Comparison of ENCODE assay signal across 11 cellular contexts in genomic region chr4:123325241-123325681, GRCh38.
DNase-seq lines count a peak whose midpoint lies in the region; ATAC-seq and TF ChIP-seq lines count a peak whose summit lies in the region.
"Had no signal": no experiment of that assay in that cellular context is flagged by ENCODE, and none has a peak within 500 bp of the region (broad histone marks: within the 10 kb centered on the region; RNA-seq: fewer than 3 reads in every experiment).

No MANE protein-coding gene starts in this region.

- intact Hi-C loops in CD14-positive monocyte (cut with micrococcal nuclease), result no loop called here

- TF ChIP-seq CTCF in CD14-positive monocyte (IDR thresholded peaks at IDR 0.05) (no peak), OCI-LY3 (IDR thresholded peaks at IDR 0.05; ENCODE audit: low read depth, low read length) (no peak)

- H3K27ac Mint-ChIP-seq in CD14-positive monocyte, result peak overlapping the region in 6 of 7 donors; percentile 50 to 73 (median 58)

- peaks cover 2 to 12% (median 11%) of the 10 kb centered on the region in 7 donors for H3K9me3 Mint-ChIP-seq in CD14-positive monocyte

- H3K4me1 ChIP-seq in OCI-LY3 (ENCODE audit: low read length), result peaks cover 19% of the 10 kb centered on the region

- H3K4me3 ChIP-seq in OCI-LY3 (ENCODE audit: low read length), result peak overlapping the region; percentile 54

- H3K4me1 Mint-ChIP-seq in CD14-positive monocyte, result peaks cover 15% of the 10 kb centered on the region

- peak overlapping the region; percentile 75 for H3K4me2 ChIP-seq in OCI-LY3 (ENCODE audit: low read length)

- no peak for DNase-seq in CD14-positive monocyte (ENCODE audit: low spot score)
- DNase-seq in LoVo (ENCODE audit: low spot score), result no peak
- no peak for DNase-seq in NCI-H1417 treated with DMSO at 0.1 percent for 48 hours (lab: John Stamatoyannopoulos, UW)
- DNase-seq in activated CD4-positive, CD25-positive, alpha-beta regulatory T cell (lab: John Stamatoyannopoulos, UW), result no peak
- DNase-seq: NCI-H748 treated with DMSO at 0.1 percent for 48 hours had no signal

- H3K9me3 ChIP-seq in OCI-LY3 (ENCODE audit: insufficient read depth, low read length), result no peaks in the 10 kb centered on the region

- no peaks in the 10 kb centered on the region for H3K27me3 ChIP-seq in OCI-LY3 (ENCODE audit: low read depth, low read length)

- H3K27ac ChIP-seq in OCI-LY3 (ENCODE audit: low read length), result peak overlapping the region; percentile 24
- H3K27ac ChIP-seq: epithelial cell of prostate had no signal

- H4K20me1 ChIP-seq in OCI-LY3 (ENCODE audit: insufficient read depth, low read length), result no peaks in the 10 kb centered on the region

- ATAC-seq in GM19397 (IDR thresholded peaks at IDR 0.05; ENCODE audit: unreplicated experiment) (peak; percentile 98), HG03064 (IDR thresholded peaks at IDR 0.05; ENCODE audit: low read depth, unreplicated experiment) (peak; percentile 100), SK-N-SH treated with all-trans-retinoic acid at 6 μM for 48 hours (no peak)
- ATAC-seq: HCT116 had no signal

- H3K9ac ChIP-seq in OCI-LY3 (ENCODE audit: low read length), result 0 out of 2 replicates have a peak overlapping the region, but pooled peaks have one; percentile 8

- no peaks in the 10 kb centered on the region for H3K79me2 ChIP-seq in OCI-LY3 (ENCODE audit: low read length)

- H3K4me3 Mint-ChIP-seq in CD14-positive monocyte, result peak overlapping the region; percentile 66 to 95

- H3K36me3 ChIP-seq in OCI-LY3 (replicated peaks; ENCODE audit: low read depth, low read length), result peaks cover 9% of the 10 kb centered on the region

- no peak overlapping the region for H2AFZ ChIP-seq in OCI-LY3 (ENCODE audit: low read depth, low read length)

- no peaks in the 10 kb centered on the region for H3K36me3 Mint-ChIP-seq in CD14-positive monocyte

- peaks cover 0 to 3% (median 2%) of the 10 kb centered on the region in 3 donors for H3K27me3 Mint-ChIP-seq in CD14-positive monocyte (ENCODE audit: low read depth in 3 of 3)

TF ChIP-seq in SK-N-SH treated with all-trans-retinoic acid at 6 μM for 48 hours, 23 proteins besides CTCF, POLR2A, EP300 and RAD21:
- TF ChIP-seq OSR1 (CRISPR knock-in tag; IDR thresholded peaks at IDR 0.05), result no peak
- no peak for TF ChIP-seq PATZ1 (CRISPR knock-in tag; IDR thresholded peaks at IDR 0.05; ENCODE audit: borderline replicate concordance)
- TF ChIP-seq ZFP30 (CRISPR knock-in tag; IDR thresholded peaks at IDR 0.05), result no peak
- TF ChIP-seq PPARA (CRISPR knock-in tag; IDR thresholded peaks at IDR 0.05; ENCODE audit: borderline replicate concordance), result no peak
- no peak for TF ChIP-seq ESRRG (CRISPR knock-in tag; IDR thresholded peaks at IDR 0.05)
- TF ChIP-seq ISL1 (CRISPR knock-in tag; IDR thresholded peaks at IDR 0.05), result no peak
- no peak for TF ChIP-seq ZC3H10 (CRISPR knock-in tag; IDR thresholded peaks at IDR 0.05)
- TF ChIP-seq SNAI2 (CRISPR knock-in tag; IDR thresholded peaks at IDR 0.05), result no peak
- TF ChIP-seq CSDC2 (CRISPR knock-in tag; IDR thresholded peaks at IDR 0.05), result no peak
- TF ChIP-seq GLIS3 (CRISPR knock-in tag; IDR thresholded peaks at IDR 0.05), result no peak
- no peak for TF ChIP-seq TSHZ2 (CRISPR knock-in tag; IDR thresholded peaks at IDR 0.05)
- TF ChIP-seq ARNTL (CRISPR knock-in tag; IDR thresholded peaks at IDR 0.05; ENCODE audit: borderline replicate concordance, low read depth), result no peak
